1 cellular context compared by ENCODE assay signal in genomic region chr4:139301143-139301820, GRCh38.
TF ChIP-seq lines count a peak whose summit lies in the region.

TSS of gene NAA15 (plus strand) at chr4:139301505. CDS start at chr4:139301778, 273 bp downstream.

TF ChIP-seq in H1, 55 proteins besides CTCF, POLR2A, EP300 and RAD21 (continued from another document):
- TF ChIP-seq USF2 (IDR thresholded peaks at IDR 0.05; ENCODE audit: low read length) (peak; percentile 9; the same call in 1 of the 2 replicates), KDM1A (IDR thresholded peaks at IDR 0.05; ENCODE audit: borderline replicate concordance, low read length) (no peak), PHF8 (conservative IDR thresholded peaks at IDR 0.05; ENCODE audit: low read depth, low read length) (peak; percentile 74; the same call in 1 of the 2 replicates), MAFK (IDR thresholded peaks at IDR 0.05; ENCODE audit: low read depth, low read length) (peak; percentile 18; the same call in 1 of the 2 replicates), EGR1 (IDR thresholded peaks at IDR 0.05; ENCODE audit: borderline replicate concordance, low read depth, low read length) (0 out of 2 replicates have a peak, but pooled peaks have one; percentile 5), SIN3A (conservative IDR thresholded peaks at IDR 0.05 in 1 of 2, IDR thresholded peaks at IDR 0.05 in 1 of 2; ENCODE audit: low read depth in 1 of 2, low read length in 2 of 2) (peak in 1 of 2 experiments; percentile 79; a peak in 2 of 4 replicates), JUND (IDR thresholded peaks at IDR 0.05; ENCODE audit: low read length) (peak; percentile 11; the same call in 1 of the 2 replicates), TBP (IDR thresholded peaks at IDR 0.05; ENCODE audit: low read depth, low read length) (peak; percentile 85), EZH2 (IDR thresholded peaks at IDR 0.05; ENCODE audit: low read depth, low read length, severe bottlenecking) (no peak), TAF7 (optimal IDR thresholded peaks at IDR 0.05; ENCODE audit: borderline replicate concordance, low read depth, low read length) (peak; percentile 57), SAP30 (IDR thresholded peaks at IDR 0.05; ENCODE audit: insufficient read depth, insufficient replicate concordance, low read length) (peak; percentile 30), BACH1 (IDR thresholded peaks at IDR 0.05; ENCODE audit: low read length) (peak; percentile 82; the same call in 1 of the 2 replicates), ASH2L (IDR thresholded peaks at IDR 0.05; ENCODE audit: low read length) (peak; percentile 83), SP4 (IDR thresholded peaks at IDR 0.05; ENCODE audit: low read length) (0 out of 2 replicates have a peak, but pooled peaks have one; percentile 75), RBBP5 (IDR thresholded peaks at IDR 0.05; ENCODE audit: borderline replicate concordance, low read depth, low read length) (peak; percentile 93), ZNF274 (IDR thresholded peaks at IDR 0.05; ENCODE audit: borderline replicate concordance, extremely low read depth, low read length) (no peak), NRF1 (IDR thresholded peaks at IDR 0.05; ENCODE audit: low read depth, low read length) (peak; percentile 49), POLR2AphosphoS5 (IDR thresholded peaks at IDR 0.05; ENCODE audit: low read depth, low read length) (peak; percentile 80), CHD2 (IDR thresholded peaks at IDR 0.05; ENCODE audit: low read length) (peak; percentile 50; the same call in 1 of the 2 replicates), NANOG (IDR thresholded peaks at IDR 0.05; ENCODE audit: insufficient read depth, low read depth, low read length, poor library complexity, severe bottlenecking) (no peak), CBX8 (IDR thresholded peaks at IDR 0.05; ENCODE audit: borderline replicate concordance, low read depth, low read length) (no peak), YY1 (IDR thresholded peaks at IDR 0.05; ENCODE audit: low read depth, low read length) (peak; percentile 97), TAF1 (IDR thresholded peaks at IDR 0.05; ENCODE audit: low read depth, low read length) (peak; percentile 75), GTF2F1 (IDR thresholded peaks at IDR 0.05; ENCODE audit: borderline replicate concordance, low read depth, low read length) (peak; percentile 56; the same call in 1 of the 2 replicates), KDM4A (IDR thresholded peaks at IDR 0.05; ENCODE audit: low read depth, low read length, severe bottlenecking) (peak; percentile 31), MAX (IDR thresholded peaks at IDR 0.05) (peak; percentile 91), SUZ12 (IDR thresholded peaks at IDR 0.05; ENCODE audit: low read length) (no peak; the same call in 1 of the 2 replicates), SIRT6 (IDR thresholded peaks at IDR 0.05; ENCODE audit: low read length) (no peak), E2F6 (IDR thresholded peaks at IDR 0.05) (peak; percentile 84), HDAC2 (IDR thresholded peaks at IDR 0.05; ENCODE audit: borderline replicate concordance in 1 of 2, low read depth in 2 of 2, low read length in 2 of 2) (peak; percentile 65 to 96; a peak in 3 of 4 replicates)
TF ChIP-seq in H1: peak in this region for 24.
